1 cellular context compared by ENCODE assay signal in genomic region chr20:50068041-50068651, GRCh38.
TF ChIP-seq lines count a peak whose summit lies in the region.

No MANE protein-coding gene starts in this region.

TF ChIP-seq in IMR-90, 13 proteins besides CTCF, POLR2A, EP300 and RAD21 (continued from another document):
- TF ChIP-seq SMC3 (IDR thresholded peaks at IDR 0.05; ENCODE audit: low read depth, low read length), result no peak
- TF ChIP-seq CHD1 (IDR thresholded peaks at IDR 0.05; ENCODE audit: low read depth, low read length), result no peak
- no peak for TF ChIP-seq BHLHE40 (IDR thresholded peaks at IDR 0.05; ENCODE audit: low read depth, low read length)
- no peak for TF ChIP-seq RCOR1 (IDR thresholded peaks at IDR 0.05; ENCODE audit: insufficient replicate concordance, low read length)
- TF ChIP-seq MAFK (IDR thresholded peaks at IDR 0.05; ENCODE audit: low read depth, low read length), result no peak
- TF ChIP-seq FOS (IDR thresholded peaks at IDR 0.05; ENCODE audit: low read depth, low read length), result no peak
- TF ChIP-seq MAZ (IDR thresholded peaks at IDR 0.05; ENCODE audit: borderline replicate concordance, low read depth, low read length), result no peak
- no peak for TF ChIP-seq ELK1 (IDR thresholded peaks at IDR 0.05; ENCODE audit: borderline replicate concordance, low read depth, low read length)
